In genomic region chr5:170302729-170303501, GRCh38 we compare ENCODE assay signal across 3 cellular contexts.
TF ChIP-seq lines count a peak whose summit lies in the region.

No MANE protein-coding gene starts in this region.

TF ChIP-seq in liver, 16 proteins besides CTCF, POLR2A, EP300 and RAD21 (continued from another document):
- TF ChIP-seq ZBTB33 (IDR thresholded peaks at IDR 0.05) = no peak

TF ChIP-seq in HepG2, 621 proteins besides CTCF, POLR2A, EP300 and RAD21 (continued from another document):
- no peak for TF ChIP-seq ATF3 (CRISPR knock-in tag; IDR thresholded peaks at IDR 0.05)

TF ChIP-seq in SK-N-SH treated with all-trans-retinoic acid at 6 μM for 48 hours, 23 proteins besides CTCF, POLR2A, EP300 and RAD21 (continued from another document):
- TF ChIP-seq GLIS3 (CRISPR knock-in tag; IDR thresholded peaks at IDR 0.05) = no peak
- no peak for TF ChIP-seq TSHZ2 (CRISPR knock-in tag; IDR thresholded peaks at IDR 0.05)
- no peak for TF ChIP-seq ISL1 (CRISPR knock-in tag; IDR thresholded peaks at IDR 0.05)
- no peak for TF ChIP-seq RARB (CRISPR knock-in tag; IDR thresholded peaks at IDR 0.05)
- TF ChIP-seq ZFP3 (CRISPR knock-in tag; IDR thresholded peaks at IDR 0.05) = no peak
- no peak for TF ChIP-seq ZNF8 (CRISPR knock-in tag; IDR thresholded peaks at IDR 0.05)
- no peak for TF ChIP-seq POU6F1 (CRISPR knock-in tag; IDR thresholded peaks at IDR 0.05; ENCODE audit: borderline replicate concordance, low read depth)
- no peak for TF ChIP-seq SNAI2 (CRISPR knock-in tag; IDR thresholded peaks at IDR 0.05)
- no peak for TF ChIP-seq CREB5 (CRISPR knock-in tag; IDR thresholded peaks at IDR 0.05; ENCODE audit: low read depth)
- TF ChIP-seq ARNTL (CRISPR knock-in tag; IDR thresholded peaks at IDR 0.05; ENCODE audit: borderline replicate concordance, low read depth) = no peak
- no peak for TF ChIP-seq ZNF565 (CRISPR knock-in tag; conservative IDR thresholded peaks at IDR 0.05; ENCODE audit: low read depth)
- no peak for TF ChIP-seq PPARA (CRISPR knock-in tag; IDR thresholded peaks at IDR 0.05; ENCODE audit: borderline replicate concordance)
- no peak for TF ChIP-seq ESRRG (CRISPR knock-in tag; IDR thresholded peaks at IDR 0.05)
- no peak for TF ChIP-seq OSR1 (CRISPR knock-in tag; IDR thresholded peaks at IDR 0.05)
